11 cellular contexts compared by ENCODE assay signal in the genomic region with DNA sequence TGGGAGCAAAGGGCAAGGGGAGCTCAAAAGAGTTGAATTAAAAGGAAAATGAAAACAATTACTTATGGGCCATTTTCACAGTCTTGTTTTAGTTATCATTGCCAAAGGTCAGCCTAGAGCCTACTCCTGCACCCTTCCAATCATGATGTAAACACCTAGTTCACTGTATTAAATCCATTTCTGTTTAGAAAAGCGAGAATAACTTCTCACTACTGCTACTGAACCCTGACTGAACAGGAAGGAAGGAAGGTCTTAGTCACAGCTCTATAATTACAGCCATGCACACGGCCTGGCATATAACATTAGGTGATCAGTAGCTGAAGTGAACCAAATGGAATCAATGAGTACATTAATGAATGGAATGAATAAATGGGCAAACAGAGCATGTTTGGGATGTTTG.
A peak's percentile ranks its signal among the peaks of the same experiment; 100 is the strongest.
DNase-seq lines count a peak whose midpoint lies in the region; ATAC-seq and TF ChIP-seq lines count a peak whose summit lies in the region.
"Had no signal": no experiment of that assay in that cellular context is flagged by ENCODE, and none has a peak within 500 bp of the region (broad histone marks: within the 10 kb centered on the region; RNA-seq: fewer than 3 reads in every experiment).

No MANE protein-coding gene starts in this region.

- peaks cover 0 to 53% (median 17%) of the 10 kb centered on the region in 4 donors for H3K4me1 ChIP-seq in transverse colon

- no peak for TF ChIP-seq CTCF in transverse colon (IDR thresholded peaks at IDR 0.05)

- in situ Hi-C loops in transverse colon (cut with MboI; ENCODE audit: low pct_ligation_motif_present in 1 of 4, low pct_unique_long_range_greater_than_20kb in 1 of 4, low sequenced_read_pairs in 3 of 4): no loop called here

- no peaks in the 10 kb centered on the region for H3K9me3 ChIP-seq in transverse colon
- H3K9me3 ChIP-seq: esophagus muscularis mucosa had no signal

- peak; percentile 64 for ATAC-seq in GM18520 (IDR thresholded peaks at IDR 0.05; ENCODE audit: unreplicated experiment)
- peak; percentile 68 for ATAC-seq in GM21529 (IDR thresholded peaks at IDR 0.05; ENCODE audit: unreplicated experiment)
- ATAC-seq in HG03521 (IDR thresholded peaks at IDR 0.05; ENCODE audit: unreplicated experiment): peak; percentile 53
- ATAC-seq in Right ventricle myocardium inferior: no peak

- intact Hi-C loops in transverse colon (cut with DNase I; ENCODE audit: low total_unique reads) (no loop called here), Right ventricle myocardium inferior (cut with DNase I) (no loop called here)

- TF ChIP-seq EP300 in transverse colon (IDR thresholded peaks at IDR 0.05; ENCODE audit: low read depth): no peak

- peak; percentile 26 for DNase-seq in iris pigment epithelial cell (ENCODE audit: low read depth)
- DNase-seq in NCI-H1092 (lab: John Stamatoyannopoulos, UW): no peak
- DNase-seq in transverse colon: no peak
- DNase-seq in LoVo (ENCODE audit: low spot score): no peak
- no peak for DNase-seq in Right ventricle myocardium inferior (ENCODE audit: missing footprints)
- DNase-seq: right cardiac atrium had no signal

- TF ChIP-seq POLR2A in transverse colon (IDR thresholded peaks at IDR 0.05): no peak

- no peak overlapping the region for H3K4me3 ChIP-seq in transverse colon
- H3K4me3 ChIP-seq: esophagus muscularis mucosa had no signal

- WGBS in transverse colon (ENCODE audit: low coverage in 1 of 2), 2 donors: 35 to 37% methylated on average over 2 of the region's 2 CpGs

- peak overlapping the region in 2 of 4 donors; percentile 19 to 20 for H3K27ac ChIP-seq in transverse colon
- H3K27ac ChIP-seq: esophagus muscularis mucosa, HL-60 had no signal

- H3K27me3 ChIP-seq in transverse colon: no peaks in the 10 kb centered on the region
- H3K27me3 ChIP-seq: esophagus muscularis mucosa had no signal

- no peaks in the 10 kb centered on the region for H3K36me3 ChIP-seq in transverse colon
- H3K36me3 ChIP-seq: esophagus muscularis mucosa had no signal
